In the genomic region with DNA sequence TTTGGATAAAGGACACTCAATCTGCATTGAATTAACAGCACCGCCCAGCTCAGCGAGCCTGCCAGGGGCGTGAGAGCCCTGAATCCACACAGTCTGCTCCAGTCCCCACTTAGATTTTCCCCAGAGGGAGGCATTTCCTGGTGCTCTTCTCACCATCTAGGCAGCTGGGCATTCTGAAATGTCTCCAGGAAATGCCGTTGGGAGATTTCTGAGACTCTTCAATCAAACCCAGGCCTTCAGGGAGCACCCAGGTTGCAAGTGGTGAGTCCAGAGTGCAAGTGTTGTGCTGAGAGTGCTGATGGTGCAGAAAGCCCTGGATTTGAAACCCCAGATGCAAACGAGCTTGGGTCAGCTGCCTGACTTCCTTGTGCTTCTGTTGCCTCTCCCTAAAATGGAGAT, we compare ENCODE assay signal across 15 cellular contexts. TPM values are rescaled to one million over a fixed set of nuclear protein-coding genes. Genes with fewer than 3 reads are reported as not detected.
DNase-seq lines count a peak whose midpoint lies in the region; ATAC-seq and TF ChIP-seq lines count a peak whose summit lies in the region.
"Had no signal": no experiment of that assay in that cellular context is flagged by ENCODE, and none has a peak within 500 bp of the region (broad histone marks: within the 10 kb centered on the region; RNA-seq: fewer than 3 reads in every experiment).

No MANE protein-coding gene starts in this region.

- no peak overlapping the region for H3K23ac ChIP-seq in H9 (ENCODE audit: insufficient read length, low read depth, low read length)

- H3K4ac ChIP-seq in H9 (ENCODE audit: low read depth, low read length): no peak overlapping the region

- H3K4me2 ChIP-seq in H9 (ENCODE audit: insufficient read depth, insufficient read length, low read length): no peak overlapping the region

- H3K14ac ChIP-seq in H9 (ENCODE audit: insufficient read depth, low read length): no peak overlapping the region

- H2BK12ac ChIP-seq in H9 (ENCODE audit: insufficient read length, low read depth, low read length): no peak overlapping the region

- H3K79me2 ChIP-seq in H9 (ENCODE audit: insufficient read depth, low read length): no peaks in the 10 kb centered on the region

- H3K27me3 Mint-ChIP-seq in H9 (ENCODE audit: low read depth): no peaks in the 10 kb centered on the region
- peaks cover 15% of the 10 kb centered on the region for H3K27me3 Mint-ChIP-seq in dendritic cell treated with granulocyte-macrophage colony-stimulating factor and Interleukin-4, amounts not matched to agents 40 ng/mL and 50 ng/mL, for 4 days

- no CpG with 5 or more reads among the region's 5 CpGs for WGBS in H9 (ENCODE audit: extremely low coverage, insufficient read length, low lambda C conversion rate)

- ATAC-seq in HG03135 (IDR thresholded peaks at IDR 0.05; ENCODE audit: unreplicated experiment) (no peak), GM21786 (IDR thresholded peaks at IDR 0.05; ENCODE audit: unreplicated experiment) (no peak)
- ATAC-seq: T-helper 17 cell had no signal

- H2BK20ac ChIP-seq in H9 (ENCODE audit: low read depth, low read length, poor library complexity, severe bottlenecking): no peak overlapping the region

- H3K27me3 ChIP-seq in H9 (ENCODE audit: insufficient read depth, low read length): no peaks in the 10 kb centered on the region
- H3K27me3 ChIP-seq: BE2C, uterus had no signal

- DNase-seq in AG08395 (ENCODE audit: low spot score) (peak; percentile 42), H9 (peak; percentile 43), mesenteric fat pad (ENCODE audit: low spot score) (peak; percentile 43), NOMO-1 treated with DMSO at 0.1 percent for 48 hours (lab: John Stamatoyannopoulos, UW; ENCODE audit: unreplicated experiment) (no peak), SKM-1 (lab: John Stamatoyannopoulos, UW; ENCODE audit: unreplicated experiment) (no peak)
- DNase-seq: activated T-cell treated with anti-CD3 and anti-CD28 coated beads, Interleukin-2, amount 50 U/mL, for 4 hours; NCI-H2107; T-helper 17 cell; uterus had no signal

- no peak overlapping the region for H3T11ph ChIP-seq in H9 (ENCODE audit: low read length)

- H3K9ac ChIP-seq in H9 (ENCODE audit: extremely low read depth, insufficient read length, low read length): no peak overlapping the region

- no peak overlapping the region for H2BK5ac ChIP-seq in H9 (ENCODE audit: insufficient read length, low read length)

- H3K9me3 Mint-ChIP-seq in H9: peaks cover 2 to 7% of the 10 kb centered on the region in 2 experiments; a peak in 3 of 5 replicates
- no peaks in the 10 kb centered on the region for H3K9me3 Mint-ChIP-seq in dendritic cell treated with granulocyte-macrophage colony-stimulating factor and Interleukin-4, amounts not matched to agents 40 ng/mL and 50 ng/mL, for 4 days
- H3K9me3 Mint-ChIP-seq: activated T-cell treated with anti-CD3 and anti-CD28 coated beads, Interleukin-2, amount 50 U/mL, for 4 hours had no signal

- no peak overlapping the region for H2BK15ac ChIP-seq in H9 (ENCODE audit: low read depth, low read length)

- no peaks in the 10 kb centered on the region for H3K23me2 ChIP-seq in H9 (ENCODE audit: insufficient read length, low read depth, low read length, poor library complexity, severe bottlenecking)

- no peak overlapping the region for H3K56ac ChIP-seq in H9 (ENCODE audit: insufficient read length, low read depth, low read length)

- H3K9me3 ChIP-seq in H9 (ENCODE audit: control insufficient read depth, low read depth, low read length): no peaks in the 10 kb centered on the region
- H3K9me3 ChIP-seq: BE2C, esophagus muscularis mucosa, uterus had no signal

- no peak overlapping the region for H3K18ac ChIP-seq in H9 (ENCODE audit: insufficient read length, low read depth, low read length)

- intact Hi-C loops in dendritic cell treated with granulocyte-macrophage colony-stimulating factor and Interleukin-4, amounts not matched to agents 40 ng/mL and 50 ng/mL, for 4 days (cut with micrococcal nuclease): no loop called here

- peaks cover 5 to 6% of the 10 kb centered on the region in 2 experiments; a peak in 2 of 4 replicates for H3K4me1 Mint-ChIP-seq in H9
- H3K4me1 Mint-ChIP-seq in dendritic cell treated with granulocyte-macrophage colony-stimulating factor and Interleukin-4, amounts not matched to agents 40 ng/mL and 50 ng/mL, for 4 days (ENCODE audit: low read depth): peaks cover 12% of the 10 kb centered on the region
- H3K4me1 Mint-ChIP-seq: T-helper 17 cell had no signal

- peaks cover 0 to 4% (median 3%) of the 10 kb centered on the region in 3 experiments; a peak in 2 of 7 replicates for H3K36me3 Mint-ChIP-seq in H9 (ENCODE audit: insufficient read depth in 1 of 3, low read depth in 3 of 3)
- no peaks in the 10 kb centered on the region for H3K36me3 Mint-ChIP-seq in dendritic cell treated with granulocyte-macrophage colony-stimulating factor and Interleukin-4, amounts not matched to agents 40 ng/mL and 50 ng/mL, for 4 days (ENCODE audit: low read depth)

- no peaks in the 10 kb centered on the region; the same call in 1 of the 2 replicates for H3K4me1 ChIP-seq in H9 (ENCODE audit: insufficient read depth, low read length)
- H3K4me1 ChIP-seq: BE2C, uterus had no signal

- no peak overlapping the region for H2AFZ ChIP-seq in H9 (ENCODE audit: low read length)

- H4K5ac ChIP-seq in H9 (ENCODE audit: insufficient read length, low read depth, low read length): no peak overlapping the region

- H4K8ac ChIP-seq in H9 (replicated peaks; ENCODE audit: insufficient read length, low read depth, low read length): no peak overlapping the region

- H4K20me1 ChIP-seq in H9 (ENCODE audit: control insufficient read depth, insufficient read depth, insufficient read length): no peaks in the 10 kb centered on the region

- no peaks in the 10 kb centered on the region for H3K79me1 ChIP-seq in H9 (ENCODE audit: insufficient read depth, low read depth, low read length, poor library complexity, severe bottlenecking)

- no peak overlapping the region for H3K27ac ChIP-seq in H9 (ENCODE audit: insufficient read length, low read depth, low read length)
- H3K27ac ChIP-seq: coronary artery, esophagus muscularis mucosa, uterus had no signal

- no peak overlapping the region for H2BK120ac ChIP-seq in H9 (ENCODE audit: low read depth, low read length, poor library complexity, severe bottlenecking)

- H2AK5ac ChIP-seq in H9 (ENCODE audit: insufficient read length, low read length): no peak overlapping the region

- H3K27ac Mint-ChIP-seq in H9: no peak overlapping the region
- peak overlapping the region; percentile 68 for H3K27ac Mint-ChIP-seq in dendritic cell treated with granulocyte-macrophage colony-stimulating factor and Interleukin-4, amounts not matched to agents 40 ng/mL and 50 ng/mL, for 4 days
- H3K27ac Mint-ChIP-seq: T-helper 17 cell had no signal

- H4K91ac ChIP-seq in H9 (ENCODE audit: insufficient read length, low read depth, low read length): no peak overlapping the region

- H3K4me3 Mint-ChIP-seq in H9: no peak overlapping the region
- no peak overlapping the region for H3K4me3 Mint-ChIP-seq in dendritic cell treated with granulocyte-macrophage colony-stimulating factor and Interleukin-4, amounts not matched to agents 40 ng/mL and 50 ng/mL, for 4 days
- H3K4me3 Mint-ChIP-seq: activated T-cell treated with anti-CD3 and anti-CD28 coated beads, Interleukin-2, amount 50 U/mL, for 4 hours; T-helper 17 cell had no signal

- no peak for TF ChIP-seq CTCF in H9 (conservative IDR thresholded peaks at IDR 0.05)

RNA-seq across cellular contexts. Expression of a gene that starts 23.4 kb away (rescaled TPM):
- total RNA-seq in H9 (2021) (4.2 and 4.8 TPM in 2 replicates), mesenteric fat pad (56.4 TPM)
- total RNA-seq: T-helper 17 cell had no signal

RNA-seq across cellular contexts. Expression of a gene that starts 41.4 kb away (rescaled TPM):
- total RNA-seq in H9 (2021) (127 and 128 TPM in 2 replicates), mesenteric fat pad (268 TPM)

RNA-seq across cellular contexts. Expression of a gene that starts 41.6 kb away (rescaled TPM):
- total RNA-seq in H9 (2021): 5.7 and 7.7 TPM in 2 replicates
- total RNA-seq in mesenteric fat pad: 12.5 TPM

Comparison
In these comparisons a context has a peak if more than half of its experiments do, and no peak if none do; other contexts are left out.
1. DNase-seq: peak in AG08395 (single experiment), H9 (single experiment) and mesenteric fat pad (single experiment); none in NOMO-1 treated with DMSO at 0.1 percent for 48 hours (single experiment) and SKM-1 (single experiment).